Comparison of ENCODE assay signal across 8 cellular contexts in genomic region chr10:24951201-24952145, GRCh38. TPM values are rescaled to one million over a fixed set of nuclear protein-coding genes. Genes with fewer than 3 reads are reported as not detected.
A peak's percentile ranks its signal among the peaks of the same experiment; 100 is the strongest.
DNase-seq lines count a peak whose midpoint lies in the region; ATAC-seq, FAIRE-seq and TF ChIP-seq lines count a peak whose summit lies in the region.

No MANE protein-coding gene starts in this region.

- H3K36me3 ChIP-seq in mesenchymal stem cell (ENCODE audit: control insufficient read depth in 1 of 2, insufficient read depth in 2 of 2, low read depth in 1 of 2, low read length in 2 of 2): no peaks in the 10 kb centered on the region

- ATAC-seq in effector memory CD8-positive, alpha-beta T cell (replicated peaks): peak; percentile 16

- H3K4me2 ChIP-seq in mesenchymal stem cell (ENCODE audit: low read length, poor library complexity, severe bottlenecking): peak overlapping the region; percentile 88

- H3K4me3 ChIP-seq in mesenchymal stem cell (ENCODE audit: insufficient read depth in 1 of 2, low read depth in 1 of 2, low read length in 2 of 2): peak overlapping the region; percentile 65 to 76

- no peak for TF ChIP-seq POLR2A in H54 (IDR thresholded peaks at IDR 0.05; ENCODE audit: low read depth, low read length)

- H4K8ac ChIP-seq in mesenchymal stem cell (ENCODE audit: low read length): peak overlapping the region; percentile 86

- DNase-seq in CD14-positive monocyte (ENCODE audit: low spot score) (no peak), H54 (ENCODE audit: insufficient read length, low spot score) (no peak), SHP77 treated with DMSO at 0.1 percent for 48 hours (lab: John Stamatoyannopoulos, UW) (peak; percentile 10), mesenchymal stem cell (peak; percentile 35), type B pancreatic cell (ENCODE audit: extremely low spot score, unreplicated experiment) (no peak), germinal center (ENCODE audit: low spot score) (no peak)
- no peak for DNase-seq in effector memory CD8-positive, alpha-beta T cell
- DNase-seq in effector CD4-positive, alpha-beta T cell: no peak

- TF ChIP-seq CTCF in CD14-positive monocyte (IDR thresholded peaks at IDR 0.05): no peak
- no peak for TF ChIP-seq CTCF in type B pancreatic cell (conservative IDR thresholded peaks at IDR 0.05)

- H3K9ac ChIP-seq in mesenchymal stem cell (ENCODE audit: low read length): peak overlapping the region; percentile 89

- H4K91ac ChIP-seq in mesenchymal stem cell (ENCODE audit: low read length): peak overlapping the region; percentile 95

- no peak overlapping the region for H3K14ac ChIP-seq in mesenchymal stem cell (ENCODE audit: low read length in 2 of 2)

- no peak overlapping the region for H2AK5ac ChIP-seq in mesenchymal stem cell (ENCODE audit: low read length, severe bottlenecking)

- intact Hi-C loops in CD14-positive monocyte (cut with micrococcal nuclease): loop anchor here in 1 of 2 donors (10.0 kb wide), 1 partner anchor 307 kb away; no protein-coding TSS in a partner anchor

- peak overlapping the region in 1 of 7 donors; percentile 8 for H3K27ac Mint-ChIP-seq in CD14-positive monocyte
- peak overlapping the region; percentile 36 to 91 for H3K27ac Mint-ChIP-seq in effector memory CD8-positive, alpha-beta T cell
- peak overlapping the region; percentile 74 for H3K27ac Mint-ChIP-seq in type B pancreatic cell

- peak; percentile 45 for FAIRE-seq in H54 (lab: Jason Lieb, UNC)

- no peaks in the 10 kb centered on the region for H3K9me3 ChIP-seq in mesenchymal stem cell (ENCODE audit: control insufficient read depth, low read length)

- H3K79me1 ChIP-seq in mesenchymal stem cell (replicated peaks; ENCODE audit: low read length, poor library complexity, severe bottlenecking): peaks cover 21% of the 10 kb centered on the region

- H3K9me3 Mint-ChIP-seq in CD14-positive monocyte (peaks cover 0 to 6% (median 0%) of the 10 kb centered on the region in 7 donors), type B pancreatic cell (no peaks in the 10 kb centered on the region)
- no peaks in the 10 kb centered on the region for H3K9me3 Mint-ChIP-seq in effector memory CD8-positive, alpha-beta T cell

- peak overlapping the region in 1 of 2 experiments; percentile 39 for H3K4ac ChIP-seq in mesenchymal stem cell (ENCODE audit: low read depth in 1 of 2, low read length in 2 of 2)

- no peak overlapping the region for H2AFZ ChIP-seq in mesenchymal stem cell (ENCODE audit: low read depth, low read length)

- H2BK5ac ChIP-seq in mesenchymal stem cell (ENCODE audit: low read depth, low read length, poor library complexity, severe bottlenecking): no peak overlapping the region

- H3K18ac ChIP-seq in mesenchymal stem cell (ENCODE audit: low read depth in 1 of 2, low read length in 2 of 2): peak overlapping the region; percentile 85 to 98

- H3K4me3 Mint-ChIP-seq in CD14-positive monocyte (peak overlapping the region; percentile 79 to 88), type B pancreatic cell (peak overlapping the region; percentile 82)
- H3K4me3 Mint-ChIP-seq in effector memory CD8-positive, alpha-beta T cell: peak overlapping the region; percentile 81 to 88

- no peak overlapping the region for H3K23ac ChIP-seq in mesenchymal stem cell (ENCODE audit: low read length in 2 of 2)

- H3K4me1 ChIP-seq in mesenchymal stem cell (ENCODE audit: control insufficient read depth, insufficient read depth, low read depth, low read length): peaks cover 10% of the 10 kb centered on the region

- 43% methylated on average over 10 of the region's 10 CpGs for WGBS in mesenchymal stem cell

- peaks cover 17 to 33% (median 22%) of the 10 kb centered on the region in 3 donors for H3K27me3 Mint-ChIP-seq in CD14-positive monocyte (ENCODE audit: low read depth in 3 of 3)
- no peaks in the 10 kb centered on the region for H3K27me3 Mint-ChIP-seq in effector memory CD8-positive, alpha-beta T cell
- no peaks in the 10 kb centered on the region for H3K27me3 Mint-ChIP-seq in type B pancreatic cell

- H2BK15ac ChIP-seq in mesenchymal stem cell (ENCODE audit: low read depth, poor library complexity, severe bottlenecking): peak overlapping the region; percentile 86

- peaks cover 15% of the 10 kb centered on the region for H3K4me1 Mint-ChIP-seq in CD14-positive monocyte
- peaks cover 8 to 26% of the 10 kb centered on the region in 2 donors for H3K4me1 Mint-ChIP-seq in effector memory CD8-positive, alpha-beta T cell (ENCODE audit: low read depth in 2 of 2)
- H3K4me1 Mint-ChIP-seq in type B pancreatic cell (ENCODE audit: unreplicated experiment): peaks cover 34% of the 10 kb centered on the region

- H2BK12ac ChIP-seq in mesenchymal stem cell (ENCODE audit: low read length in 2 of 2): no peak overlapping the region

- H3K27me3 ChIP-seq in mesenchymal stem cell (ENCODE audit: control insufficient read depth in 1 of 2, insufficient read depth in 1 of 2, low read length in 2 of 2): no peaks in the 10 kb centered on the region

- no peaks in the 10 kb centered on the region for H3K36me3 Mint-ChIP-seq in CD14-positive monocyte
- no peaks in the 10 kb centered on the region for H3K36me3 Mint-ChIP-seq in effector memory CD8-positive, alpha-beta T cell (ENCODE audit: insufficient read depth)
- peaks cover 4% of the 10 kb centered on the region for H3K36me3 Mint-ChIP-seq in type B pancreatic cell

- H3K27ac ChIP-seq in mesenchymal stem cell (ENCODE audit: low read length, poor library complexity, severe bottlenecking): peak overlapping the region; percentile 37

- H2BK120ac ChIP-seq in mesenchymal stem cell (ENCODE audit: low read depth, low read length): peak overlapping the region; percentile 93

RNA-seq across cellular contexts. Expression of gene PRTFDC1, which starts 0.9 kb away (rescaled TPM):
- polyA plus RNA-seq in CD14-positive monocyte: not detected
- 13.7 TPM for polyA plus RNA-seq in mesenchymal stem cell (2013, experiment 1 of 2)
- polyA plus RNA-seq in mesenchymal stem cell (2013, experiment 2 of 2): 14.3 TPM
- 12.4 and 22.9 TPM in 2 replicates for total RNA-seq in type B pancreatic cell (ENCODE audit: low replicate concordance)

Comparison
In these comparisons a context has a peak if more than half of its experiments do, and no peak if none do; other contexts are left out.
1. DNase-seq: peak in SHP77 treated with DMSO at 0.1 percent for 48 hours (single experiment) and mesenchymal stem cell (single experiment); none in CD14-positive monocyte (single experiment), H54 (single experiment), effector memory CD8-positive, alpha-beta T cell (0 of 3), type B pancreatic cell (single experiment), effector CD4-positive, alpha-beta T cell (single experiment) and germinal center (single experiment).
2. Peak in every context shown above with its lines, with median percentiles within 50 percentile points of each other: H3K4me3 Mint-ChIP-seq.